ENCODE assay signal across 23 cellular contexts in genomic region chr3:39644176-39644575, GRCh38.
A peak's percentile ranks its signal among the peaks of the same experiment; 100 is the strongest.
DNase-seq lines count a peak whose midpoint lies in the region; ATAC-seq and TF ChIP-seq lines count a peak whose summit lies in the region.
"Had no signal": no experiment of that assay in that cellular context is flagged by ENCODE, and none has a peak within 500 bp of the region (broad histone marks: within the 10 kb centered on the region; RNA-seq: fewer than 3 reads in every experiment).

No MANE protein-coding gene starts in this region.

- no peak for ATAC-seq in HG03521 (IDR thresholded peaks at IDR 0.05; ENCODE audit: unreplicated experiment)
- ATAC-seq: A549; activated naive CD8-positive, alpha-beta T cell treated with anti-CD3 and anti-CD28 coated beads, Interleukin-2, amount 50 U/mL, for 24 hours; mucosa of descending colon had no signal

- H3K4me2 ChIP-seq in fibroblast of lung (ENCODE audit: extremely low read depth, insufficient read depth, low read length): no peak overlapping the region
- H3K4me2 ChIP-seq: A549 had no signal

- H3K79me2 ChIP-seq in ACC112 (ENCODE audit: control insufficient read depth, insufficient read depth, low read length, unreplicated experiment) (no peaks in the 10 kb centered on the region), fibroblast of lung (ENCODE audit: control insufficient read depth, insufficient read depth, low read length) (no peaks in the 10 kb centered on the region)

- H3K27me3 ChIP-seq in ACC112 (ENCODE audit: insufficient read depth, low read length) (no peaks in the 10 kb centered on the region), fibroblast of lung (ENCODE audit: control insufficient read depth, insufficient read depth, low read length) (no peaks in the 10 kb centered on the region)
- H3K27me3 ChIP-seq: tibial nerve had no signal

- no peak overlapping the region for H3K9ac ChIP-seq in fibroblast of lung (ENCODE audit: insufficient read depth, low read length)

- no peak overlapping the region for H2AFZ ChIP-seq in ACC112 (ENCODE audit: low read length, unreplicated experiment)
- no peak overlapping the region for H2AFZ ChIP-seq in fibroblast of lung (ENCODE audit: low read length)

- no peak overlapping the region for H3K4me3 ChIP-seq in ACC112 (ENCODE audit: low read depth, low read length)
- H3K4me3 ChIP-seq in fibroblast of lung (replicated peaks in 1 of 4; ENCODE audit: control extremely low read depth in 1 of 4, insufficient read depth in 1 of 4, low read depth in 3 of 4, low read length in 4 of 4): no peak overlapping the region
- H3K4me3 ChIP-seq: A549, coronary artery, mucosa of descending colon, SK-N-MC, tibial nerve had no signal

- no peaks in the 10 kb centered on the region for H3K36me3 Mint-ChIP-seq in CD14-positive monocyte
- H3K36me3 Mint-ChIP-seq: activated CD4-positive, alpha-beta memory T cell treated with anti-CD3 and anti-CD28 coated beads for 36 hours had no signal

- no peaks in the 10 kb centered on the region for H4K20me1 ChIP-seq in fibroblast of lung (ENCODE audit: control insufficient read depth, extremely low read depth, insufficient read depth, low read length)

- peaks cover 0 to 3% (median 2%) of the 10 kb centered on the region in 7 donors for H3K9me3 Mint-ChIP-seq in CD14-positive monocyte
- H3K9me3 Mint-ChIP-seq: activated CD4-positive, alpha-beta memory T cell treated with anti-CD3 and anti-CD28 coated beads for 36 hours; activated naive CD8-positive, alpha-beta T cell treated with anti-CD3 and anti-CD28 coated beads, Interleukin-2, amount 50 U/mL, for 24 hours; activated T-helper 1 cell treated with anti-CD3 and anti-CD28 coated beads, Interleukin-12 subunit alpha, Interleukin-12 subunit beta, Interleukin-2, Interleukin-4 antibody, amounts not matched to agents 30 ng/mL and 10 ng/mL and 1 ng/mL, durations not matched to agents 14 hours and 24 hours and 36 hours had no signal

- TF ChIP-seq CTCF in fibroblast of lung (conservative IDR thresholded peaks at IDR 0.05 in 1 of 2, IDR thresholded peaks at IDR 0.05 in 1 of 2; ENCODE audit: low read depth in 1 of 2, low read length in 2 of 2): no peak
- TF ChIP-seq CTCF in CD14-positive monocyte (IDR thresholded peaks at IDR 0.05): no peak

- no peaks in the 10 kb centered on the region for H3K9me3 ChIP-seq in fibroblast of lung (ENCODE audit: control insufficient read depth, insufficient read depth, low read depth, low read length)
- H3K9me3 ChIP-seq: A549, mucosa of descending colon, tibial nerve had no signal

- intact Hi-C loops in CD14-positive monocyte (cut with micrococcal nuclease): no loop called here

- peaks cover 27% of the 10 kb centered on the region for H3K4me1 ChIP-seq in ACC112 (ENCODE audit: control insufficient read depth, insufficient read depth, low read length, unreplicated experiment)
- peaks cover 4% of the 10 kb centered on the region for H3K4me1 ChIP-seq in fibroblast of lung (ENCODE audit: control insufficient read depth, extremely low read depth, insufficient read depth, low read length)

- H3K36me3 ChIP-seq in ACC112 (ENCODE audit: insufficient read depth, low read length): no peaks in the 10 kb centered on the region
- no peaks in the 10 kb centered on the region for H3K36me3 ChIP-seq in fibroblast of lung (ENCODE audit: control insufficient read depth, insufficient read depth, low read length)
- H3K36me3 ChIP-seq: tibial nerve had no signal

- H3K27ac Mint-ChIP-seq in CD14-positive monocyte: no peak overlapping the region
- H3K27ac Mint-ChIP-seq: activated CD4-positive, alpha-beta memory T cell treated with anti-CD3 and anti-CD28 coated beads for 36 hours; activated naive CD8-positive, alpha-beta T cell treated with anti-CD3 and anti-CD28 coated beads, Interleukin-2, amount 50 U/mL, for 24 hours; activated T-helper 1 cell treated with anti-CD3 and anti-CD28 coated beads, Interleukin-12 subunit alpha, Interleukin-12 subunit beta, Interleukin-2, Interleukin-4 antibody, amounts not matched to agents 30 ng/mL and 10 ng/mL and 1 ng/mL, durations not matched to agents 14 hours and 24 hours and 36 hours had no signal

- H3K27me3 Mint-ChIP-seq in CD14-positive monocyte (ENCODE audit: low read depth in 3 of 3): no peaks in the 10 kb centered on the region

- DNase-seq in GM04504 (ENCODE audit: low read depth) (peak; percentile 56), SIG-M5 (lab: John Stamatoyannopoulos, UW) (peak; percentile 7), fibroblast of lung (ENCODE audit: low read depth in 2 of 2) (peak; percentile 57 to 72), substantia nigra (lab: John Stamatoyannopoulos, UW) (no peak), anterior cingulate cortex (lab: John Stamatoyannopoulos, UW) (no peak), CD14-positive monocyte (ENCODE audit: low spot score) (no peak)
- DNase-seq: activated CD4-positive, alpha-beta memory T cell treated with anti-CD3 and anti-CD28 coated beads for 36 hours; activated naive CD8-positive, alpha-beta T cell treated with anti-CD3 and anti-CD28 coated beads, Interleukin-2, amount 50 U/mL, for 24 hours; hippocampal formation; KBM-7; mucosa of descending colon; NCI-H1694; NCI-H446; occipital lobe; stimulated activated CD4-positive, alpha-beta T cell treated with anti-CD3 and anti-CD28 coated beads, Interleukin-4, amount 100 ng/mL, for 24 hours had no signal

- no peak overlapping the region for H3K4me3 Mint-ChIP-seq in CD14-positive monocyte
- H3K4me3 Mint-ChIP-seq: activated CD4-positive, alpha-beta memory T cell treated with anti-CD3 and anti-CD28 coated beads for 36 hours; activated naive CD8-positive, alpha-beta T cell treated with anti-CD3 and anti-CD28 coated beads, Interleukin-2, amount 50 U/mL, for 24 hours; activated T-helper 1 cell treated with anti-CD3 and anti-CD28 coated beads, Interleukin-12 subunit alpha, Interleukin-12 subunit beta, Interleukin-2, Interleukin-4 antibody, amounts not matched to agents 30 ng/mL and 10 ng/mL and 1 ng/mL, durations not matched to agents 14 hours and 24 hours and 36 hours had no signal

- H3K27ac ChIP-seq in ACC112 (ENCODE audit: low read depth, low read length) (peak overlapping the region; percentile 16), fibroblast of lung (ENCODE audit: insufficient read depth, low read length) (no peak overlapping the region), substantia nigra (ENCODE audit: low read depth, low read length, poor library complexity, severe bottlenecking) (no peak overlapping the region)
- H3K27ac ChIP-seq: A549, coronary artery, epithelial cell of prostate, SK-N-MC, tibial nerve had no signal

- H3K4me1 Mint-ChIP-seq in CD14-positive monocyte: peaks cover 21% of the 10 kb centered on the region

Comparison
In these comparisons a context has a peak if more than half of its experiments do, and no peak if none do; other contexts are left out.
1. DNase-seq: peak in GM04504 (single experiment), SIG-M5 (single experiment) and fibroblast of lung (2 of 2); none in substantia nigra (0 of 49), anterior cingulate cortex (0 of 58) and CD14-positive monocyte (single experiment).